Comparison of ENCODE assay signal across 1 cellular context in the genomic region with DNA sequence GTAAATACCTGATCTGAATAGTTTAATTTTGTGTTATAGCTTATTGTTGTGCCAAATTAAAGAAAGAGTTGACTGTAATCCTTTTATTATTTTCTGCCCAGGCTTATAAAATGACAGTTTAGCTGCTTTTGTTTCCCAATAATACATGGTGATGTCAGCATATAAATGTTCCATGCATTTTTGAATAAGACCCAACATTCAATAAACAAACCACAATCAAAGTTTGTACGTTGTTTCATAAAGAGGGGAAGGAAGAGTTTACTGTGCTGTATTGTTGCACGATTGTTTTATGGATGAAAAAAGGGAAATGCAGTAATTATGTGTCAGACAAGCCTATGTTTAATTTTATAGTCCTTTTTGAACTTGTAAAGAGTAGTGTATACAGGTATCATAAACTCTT.
TF ChIP-seq lines count a peak whose summit lies in the region.

No MANE protein-coding gene starts in this region.

TF ChIP-seq in SK-N-SH treated with all-trans-retinoic acid at 6 μM for 48 hours, 23 proteins besides CTCF, POLR2A, EP300 and RAD21 (continued from another document):
- TF ChIP-seq ZFP3 (CRISPR knock-in tag; IDR thresholded peaks at IDR 0.05) = no peak
- no peak for TF ChIP-seq ARNTL (CRISPR knock-in tag; IDR thresholded peaks at IDR 0.05; ENCODE audit: borderline replicate concordance, low read depth)
- no peak for TF ChIP-seq OSR1 (CRISPR knock-in tag; IDR thresholded peaks at IDR 0.05)
- TF ChIP-seq GLIS3 (CRISPR knock-in tag; IDR thresholded peaks at IDR 0.05) = no peak
- TF ChIP-seq BACH2 (CRISPR knock-in tag; IDR thresholded peaks at IDR 0.05; ENCODE audit: borderline replicate concordance) = no peak
- no peak for TF ChIP-seq POU6F1 (CRISPR knock-in tag; IDR thresholded peaks at IDR 0.05; ENCODE audit: borderline replicate concordance, low read depth)
- no peak for TF ChIP-seq ESRRG (CRISPR knock-in tag; IDR thresholded peaks at IDR 0.05)
